Comparison of ENCODE assay signal across 2 cellular contexts in genomic region chr9:125238915-125239446, GRCh38.
TF ChIP-seq lines count a peak whose summit lies in the region.

No MANE protein-coding gene starts in this region.

TF ChIP-seq in SK-N-SH, 30 proteins besides CTCF, POLR2A, EP300 and RAD21:
- no peak for TF ChIP-seq REST (IDR thresholded peaks at IDR 0.05; ENCODE audit: low read depth, low read length)

TF ChIP-seq in SK-N-SH treated with all-trans-retinoic acid at 6 μM for 48 hours, 23 proteins besides CTCF, POLR2A, EP300 and RAD21 (continued from another document):
- TF ChIP-seq PATZ1 (CRISPR knock-in tag; IDR thresholded peaks at IDR 0.05; ENCODE audit: borderline replicate concordance), result no peak
- no peak for TF ChIP-seq OSR1 (CRISPR knock-in tag; IDR thresholded peaks at IDR 0.05)
- TF ChIP-seq RARB (CRISPR knock-in tag; IDR thresholded peaks at IDR 0.05), result no peak
- no peak for TF ChIP-seq GLIS3 (CRISPR knock-in tag; IDR thresholded peaks at IDR 0.05)
- no peak for TF ChIP-seq TSHZ2 (CRISPR knock-in tag; IDR thresholded peaks at IDR 0.05)
- TF ChIP-seq ISL1 (CRISPR knock-in tag; IDR thresholded peaks at IDR 0.05), result no peak
- TF ChIP-seq ESRRG (CRISPR knock-in tag; IDR thresholded peaks at IDR 0.05), result no peak
- TF ChIP-seq CSRNP3 (CRISPR knock-in tag; IDR thresholded peaks at IDR 0.05), result no peak
- no peak for TF ChIP-seq TCF4 (CRISPR knock-in tag; IDR thresholded peaks at IDR 0.05; ENCODE audit: borderline replicate concordance)
- no peak for TF ChIP-seq SNAI2 (CRISPR knock-in tag; IDR thresholded peaks at IDR 0.05)
- no peak for TF ChIP-seq ARNTL (CRISPR knock-in tag; IDR thresholded peaks at IDR 0.05; ENCODE audit: borderline replicate concordance, low read depth)
- TF ChIP-seq ZFP30 (CRISPR knock-in tag; IDR thresholded peaks at IDR 0.05), result no peak
- TF ChIP-seq BACH2 (CRISPR knock-in tag; IDR thresholded peaks at IDR 0.05; ENCODE audit: borderline replicate concordance), result no peak
